In genomic region chr11:65445604-65446445, GRCh38 we compare ENCODE assay signal across 8 cellular contexts. TPM values are rescaled to one million over a fixed set of nuclear protein-coding genes. Genes with fewer than 3 reads are reported as not detected.
DNase-seq lines count a peak whose midpoint lies in the region; ATAC-seq, FAIRE-seq and TF ChIP-seq lines count a peak whose summit lies in the region.

No MANE protein-coding gene starts in this region.

- no peak overlapping the region for H2BK5ac ChIP-seq in mesenchymal stem cell (ENCODE audit: low read depth, low read length, poor library complexity, severe bottlenecking)

- no peaks in the 10 kb centered on the region for H3K27me3 Mint-ChIP-seq in activated naive CD8-positive, alpha-beta T cell treated with anti-CD3 and anti-CD28 coated beads, Interleukin-2, amount 10 ng/mL, durations not matched to agents 7 days and 5 days
- H3K27me3 Mint-ChIP-seq in activated naive CD8-positive, alpha-beta T cell treated with anti-CD3 and anti-CD28 coated beads for 36 hours: no peaks in the 10 kb centered on the region

- no peak for FAIRE-seq in bronchial epithelial cell (lab: Jason Lieb, UNC)

- ATAC-seq in activated naive CD8-positive, alpha-beta T cell treated with anti-CD3 and anti-CD28 coated beads, Interleukin-2, amount 10 ng/mL, durations not matched to agents 7 days and 5 days (ENCODE audit: low read depth): peak; percentile 5
- no peak for ATAC-seq in HG03442 (IDR thresholded peaks at IDR 0.05; ENCODE audit: unreplicated experiment)
- ATAC-seq in GM18498 (IDR thresholded peaks at IDR 0.05; ENCODE audit: unreplicated experiment): no peak
- no peak for ATAC-seq in GM18502 (IDR thresholded peaks at IDR 0.05; ENCODE audit: poor library complexity, unreplicated experiment)

- 73% methylated on average over 9 of the region's 11 CpGs for WGBS in mesenchymal stem cell

- peak; percentile 29 for DNase-seq in activated naive CD8-positive, alpha-beta T cell treated with anti-CD3 and anti-CD28 coated beads, Interleukin-2, amount 10 ng/mL, durations not matched to agents 7 days and 5 days
- DNase-seq in activated naive CD8-positive, alpha-beta T cell treated with anti-CD3 and anti-CD28 coated beads for 36 hours: no peak
- peak; percentile 51 for DNase-seq in bronchial epithelial cell (ENCODE audit: low read depth)
- peak; percentile 89 for DNase-seq in mesenchymal stem cell
- no peak for DNase-seq in stimulated activated CD4-positive, alpha-beta T cell treated with anti-CD3 and anti-CD28 coated beads, Interleukin-12 subunit alpha, Interleukin-12 subunit beta, amount 100 ng/mL, for 4 hours

- no peak overlapping the region for H3K4me3 ChIP-seq in bronchial epithelial cell (ENCODE audit: low read depth, low read length)
- H3K4me3 ChIP-seq in mesenchymal stem cell (ENCODE audit: insufficient read depth in 1 of 2, low read depth in 1 of 2, low read length in 2 of 2): no peak overlapping the region

- no peak overlapping the region for H2BK15ac ChIP-seq in mesenchymal stem cell (ENCODE audit: low read depth, poor library complexity, severe bottlenecking)

- no peak overlapping the region for H2AK5ac ChIP-seq in mesenchymal stem cell (ENCODE audit: low read length, severe bottlenecking)

- H3K4me3 Mint-ChIP-seq in activated naive CD8-positive, alpha-beta T cell treated with anti-CD3 and anti-CD28 coated beads, Interleukin-2, amount 10 ng/mL, durations not matched to agents 7 days and 5 days: no peak overlapping the region
- H3K4me3 Mint-ChIP-seq in activated naive CD8-positive, alpha-beta T cell treated with anti-CD3 and anti-CD28 coated beads for 36 hours: no peak overlapping the region

- H3K9me3 ChIP-seq in mesenchymal stem cell (ENCODE audit: control insufficient read depth, low read length): no peaks in the 10 kb centered on the region

- no peaks in the 10 kb centered on the region for H3K27me3 ChIP-seq in bronchial epithelial cell (ENCODE audit: control insufficient read depth, insufficient read depth, low read length)
- H3K27me3 ChIP-seq in mesenchymal stem cell (ENCODE audit: control insufficient read depth in 1 of 2, insufficient read depth in 1 of 2, low read length in 2 of 2): no peaks in the 10 kb centered on the region

- no peak overlapping the region for H3K23ac ChIP-seq in mesenchymal stem cell (ENCODE audit: low read length in 2 of 2)

- no peak overlapping the region for H4K91ac ChIP-seq in mesenchymal stem cell (ENCODE audit: low read length)

- H3K14ac ChIP-seq in mesenchymal stem cell (ENCODE audit: low read length in 2 of 2): peak overlapping the region in 1 of 2 experiments; percentile 9

- H3K36me3 ChIP-seq in bronchial epithelial cell (ENCODE audit: control insufficient read depth, insufficient read depth, low read length) (peaks cover 14% of the 10 kb centered on the region), mesenchymal stem cell (ENCODE audit: control insufficient read depth in 1 of 2, insufficient read depth in 2 of 2, low read depth in 1 of 2, low read length in 2 of 2) (peaks cover 49 to 53% of the 10 kb centered on the region in 2 experiments)

- no peak overlapping the region for H2BK120ac ChIP-seq in mesenchymal stem cell (ENCODE audit: low read depth, low read length)

- POLR2A ChIA-PET in activated naive CD8-positive, alpha-beta T cell treated with anti-CD3 and anti-CD28 coated beads, Interleukin-2, amount 10 ng/mL, durations not matched to agents 7 days and 5 days (lab: Charles Lee): interaction anchor here (0.9 to 2.7 kb wide), 8 partner anchors 9 to 53 kb away, joined by 3 to 10 read pairs (median 5); partner anchors contain the start of genes MALAT1 and NEAT1

- H3K36me3 Mint-ChIP-seq in activated naive CD8-positive, alpha-beta T cell treated with anti-CD3 and anti-CD28 coated beads, Interleukin-2, amount 10 ng/mL, durations not matched to agents 7 days and 5 days: peaks cover 6% of the 10 kb centered on the region
- H3K36me3 Mint-ChIP-seq in activated naive CD8-positive, alpha-beta T cell treated with anti-CD3 and anti-CD28 coated beads for 36 hours: peaks cover 20% of the 10 kb centered on the region

- H3K9me3 Mint-ChIP-seq in activated naive CD8-positive, alpha-beta T cell treated with anti-CD3 and anti-CD28 coated beads, Interleukin-2, amount 10 ng/mL, durations not matched to agents 7 days and 5 days: peaks cover 2% of the 10 kb centered on the region
- peaks cover 2% of the 10 kb centered on the region for H3K9me3 Mint-ChIP-seq in activated naive CD8-positive, alpha-beta T cell treated with anti-CD3 and anti-CD28 coated beads for 36 hours

- no peak overlapping the region for H2BK12ac ChIP-seq in mesenchymal stem cell (ENCODE audit: low read length in 2 of 2)

- H3K18ac ChIP-seq in mesenchymal stem cell (ENCODE audit: low read depth in 1 of 2, low read length in 2 of 2): peak overlapping the region; percentile 52 to 67

- no peak overlapping the region for H4K8ac ChIP-seq in mesenchymal stem cell (ENCODE audit: low read length)

- H3K27ac ChIP-seq in mesenchymal stem cell (ENCODE audit: low read length, poor library complexity, severe bottlenecking): peak overlapping the region; percentile 74

- no peak overlapping the region for H3K27ac Mint-ChIP-seq in activated naive CD8-positive, alpha-beta T cell treated with anti-CD3 and anti-CD28 coated beads, Interleukin-2, amount 10 ng/mL, durations not matched to agents 7 days and 5 days
- H3K27ac Mint-ChIP-seq in activated naive CD8-positive, alpha-beta T cell treated with anti-CD3 and anti-CD28 coated beads for 36 hours: no peak overlapping the region

- H3K9ac ChIP-seq in mesenchymal stem cell (ENCODE audit: low read length): peak overlapping the region; percentile 80

- peaks cover 55% of the 10 kb centered on the region for H3K4me1 ChIP-seq in mesenchymal stem cell (ENCODE audit: control insufficient read depth, insufficient read depth, low read depth, low read length)

- no peaks in the 10 kb centered on the region for H3K79me1 ChIP-seq in mesenchymal stem cell (replicated peaks; ENCODE audit: low read length, poor library complexity, severe bottlenecking)

- no peak overlapping the region for H3K4me2 ChIP-seq in mesenchymal stem cell (ENCODE audit: low read length, poor library complexity, severe bottlenecking)

- H3K4ac ChIP-seq in mesenchymal stem cell (ENCODE audit: low read depth in 1 of 2, low read length in 2 of 2): no peak overlapping the region

- H2AFZ ChIP-seq in mesenchymal stem cell (ENCODE audit: low read depth, low read length): no peak overlapping the region

- peaks cover 22% of the 10 kb centered on the region for H3K4me1 Mint-ChIP-seq in activated naive CD8-positive, alpha-beta T cell treated with anti-CD3 and anti-CD28 coated beads, Interleukin-2, amount 10 ng/mL, durations not matched to agents 7 days and 5 days
- peaks cover 27% of the 10 kb centered on the region for H3K4me1 Mint-ChIP-seq in activated naive CD8-positive, alpha-beta T cell treated with anti-CD3 and anti-CD28 coated beads for 36 hours

- TF ChIP-seq CTCF in bronchial epithelial cell (IDR thresholded peaks at IDR 0.05; ENCODE audit: insufficient read depth, low read length, severe bottlenecking): no peak

RNA-seq across cellular contexts. Expression of gene NEAT1, which starts 23.2 kb away (rescaled TPM):
- 100 to 1,000 TPM; 402 to 407 TPM for total RNA-seq in activated naive CD8-positive, alpha-beta T cell treated with anti-CD3 and anti-CD28 coated beads, Interleukin-2, amount 10 ng/mL, durations not matched to agents 7 days and 5 days
- 100 to 1,000 TPM; 136 to 155 TPM for total RNA-seq in activated naive CD8-positive, alpha-beta T cell treated with anti-CD3 and anti-CD28 coated beads for 36 hours
- 114 and 133 TPM in 2 replicates for total RNA-seq in bronchial epithelial cell
- polyA plus RNA-seq in mesenchymal stem cell (2013, experiment 1 of 2): 51.2 TPM
- polyA plus RNA-seq in mesenchymal stem cell (2013, experiment 2 of 2): 44.5 TPM

RNA-seq across cellular contexts. Expression of gene MALAT1, which starts 53.0 kb away (rescaled TPM):
- total RNA-seq in activated naive CD8-positive, alpha-beta T cell treated with anti-CD3 and anti-CD28 coated beads, Interleukin-2, amount 10 ng/mL, durations not matched to agents 7 days and 5 days: over 10,000 TPM; 13,719 to 14,448 TPM
- total RNA-seq in activated naive CD8-positive, alpha-beta T cell treated with anti-CD3 and anti-CD28 coated beads for 36 hours: 1,000 to 10,000 TPM; 2,463 to 2,829 TPM
- total RNA-seq in bronchial epithelial cell: 11,095 and 16,401 TPM in 2 replicates
- 972 TPM for polyA plus RNA-seq in mesenchymal stem cell (2013, experiment 1 of 2)
- polyA plus RNA-seq in mesenchymal stem cell (2013, experiment 2 of 2): 756 TPM

RNA-seq across cellular contexts. Expression of gene FRMD8, which starts 59.4 kb away (rescaled TPM):
- 10 to 100 TPM; 51.5 to 55.4 TPM for total RNA-seq in activated naive CD8-positive, alpha-beta T cell treated with anti-CD3 and anti-CD28 coated beads, Interleukin-2, amount 10 ng/mL, durations not matched to agents 7 days and 5 days
- 10 to 100 TPM; 33.1 to 36.3 TPM for total RNA-seq in activated naive CD8-positive, alpha-beta T cell treated with anti-CD3 and anti-CD28 coated beads for 36 hours
- 21.9 and 66.6 TPM in 2 replicates for total RNA-seq in bronchial epithelial cell
- polyA plus RNA-seq in mesenchymal stem cell (2013, experiment 1 of 2): 24.6 TPM
- polyA plus RNA-seq in mesenchymal stem cell (2013, experiment 2 of 2): 25.1 TPM

Comparison
In these comparisons a context has a peak if more than half of its experiments do, and no peak if none do; other contexts are left out.
1. DNase-seq: peak in activated naive CD8-positive, alpha-beta T cell treated with anti-CD3 and anti-CD28 coated beads, Interleukin-2, amount 10 ng/mL, durations not matched to agents 7 days and 5 days (single experiment), bronchial epithelial cell (single experiment) and mesenchymal stem cell (single experiment); none in activated naive CD8-positive, alpha-beta T cell treated with anti-CD3 and anti-CD28 coated beads for 36 hours (single experiment) and stimulated activated CD4-positive, alpha-beta T cell treated with anti-CD3 and anti-CD28 coated beads, Interleukin-12 subunit alpha, Interleukin-12 subunit beta, amount 100 ng/mL, for 4 hours (single experiment).